In genomic region chr12:75185881-75186280, GRCh38 we compare ENCODE assay signal across 12 cellular contexts. TPM values are rescaled to one million over a fixed set of nuclear protein-coding genes. Genes with fewer than 3 reads are reported as not detected.
"Had no signal": no experiment of that assay in that cellular context is flagged by ENCODE, and none has a peak within 500 bp of the region (broad histone marks: within the 10 kb centered on the region; RNA-seq: fewer than 3 reads in every experiment).

No MANE protein-coding gene starts in this region.

RNA-seq across cellular contexts. Expression of gene KCNC2, which starts 23.8 kb away (rescaled TPM):
- total RNA-seq: OCI-LY7, PC-3, PC-9, Peyer's patch, Right ventricle myocardium inferior, Right ventricle myocardium superior, RPMI7951, SJCRH30, SJSA1, SK-MEL-5, T-cell had no signal
- polyA plus RNA-seq: SK-N-SH had no signal
